Comparison of ENCODE assay signal across 23 cellular contexts in the genomic region with DNA sequence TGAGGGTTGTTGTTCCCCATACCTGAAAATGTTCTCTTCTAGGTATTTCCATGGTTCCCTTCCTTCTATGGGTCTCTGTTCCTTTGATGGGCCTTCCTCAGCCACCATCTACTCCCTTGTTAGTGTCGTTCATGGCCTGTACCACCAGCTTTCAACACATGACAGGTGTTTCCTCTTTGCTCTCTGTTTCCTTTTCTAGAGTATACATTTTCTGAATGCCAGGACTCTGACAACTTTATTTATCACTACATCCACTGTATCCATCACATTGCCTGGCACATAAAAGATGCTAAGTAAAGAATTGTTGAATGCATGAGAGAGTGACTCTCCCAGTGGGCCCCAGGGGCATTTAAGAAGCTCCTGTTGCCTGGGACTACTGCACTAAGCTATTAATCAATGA.
"Had no signal": no experiment of that assay in that cellular context is flagged by ENCODE, and none has a peak within 500 bp of the region (broad histone marks: within the 10 kb centered on the region; RNA-seq: fewer than 3 reads in every experiment).

No MANE protein-coding gene starts in this region.

- H3K4me3 ChIP-seq: MG63, SJSA1, SK-N-MC had no signal

- DNase-seq: IMR-90; Karpas-422; KG1; MG63; NCI-H1092 treated with DMSO at 0.1 percent for 48 hours; NCI-H1436; NCI-H187; NCI-H2029; NCI-H2081 treated with DMSO at 0.1 percent for 48 hours; NCI-H2171; NCI-H226; NCI-H446; NCI-H510A; NCI-H524 treated with DMSO at 0.1 percent for 48 hours; NCI-H774; NK-92 treated with Interleukin-12 subunit alpha and Interleukin-12 subunit beta, amount 100 ng/mL, for 24 hours; OCI-M1; Right ventricle myocardium superior; RPMI8226; SIG-M5 had no signal

- H3K9me3 ChIP-seq: MG63, SJSA1 had no signal

- H3K27me3 ChIP-seq: MG63 had no signal

- H3K27ac ChIP-seq: HL-60, SJSA1, SK-N-MC had no signal

- H3K4me1 ChIP-seq: SJSA1 had no signal

- H3K36me3 ChIP-seq: MG63, SJSA1 had no signal
